1 cellular context compared by ENCODE assay signal in the genomic region with DNA sequence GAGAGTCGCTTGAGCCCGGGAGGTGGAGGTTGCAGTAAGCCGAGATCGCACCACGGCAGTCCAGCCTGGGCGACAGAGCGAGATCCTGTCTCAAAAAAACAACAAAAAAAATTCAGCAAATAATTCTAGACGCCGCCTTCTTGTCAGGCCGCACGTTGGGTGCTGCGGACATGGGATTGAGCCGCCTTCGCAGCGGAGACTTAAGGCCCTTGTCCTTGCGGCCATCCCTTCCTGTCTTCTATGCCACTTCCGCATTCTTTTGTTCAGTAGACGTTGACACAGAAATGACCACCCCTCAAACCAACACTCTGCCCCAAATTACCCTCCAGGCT.
TF ChIP-seq lines count a peak whose summit lies in the region.

No MANE protein-coding gene starts in this region.

TF ChIP-seq in H1, 55 proteins besides CTCF, POLR2A, EP300 and RAD21:
- TF ChIP-seq POU5F1 (IDR thresholded peaks at IDR 0.05; ENCODE audit: low read depth, low read length) (no peak), EZH2 (IDR thresholded peaks at IDR 0.05; ENCODE audit: low read depth, low read length, severe bottlenecking) (no peak), NANOG (IDR thresholded peaks at IDR 0.05; ENCODE audit: insufficient read depth, low read depth, low read length, poor library complexity, severe bottlenecking) (no peak), JUN (IDR thresholded peaks at IDR 0.05; ENCODE audit: low read depth, low read length) (no peak), FOSL1 (IDR thresholded peaks at IDR 0.05; ENCODE audit: insufficient read depth, low read depth, low read length) (no peak), PHF8 (conservative IDR thresholded peaks at IDR 0.05; ENCODE audit: low read depth, low read length) (no peak; the same call in 1 of the 2 replicates), CHD1 (IDR thresholded peaks at IDR 0.05; ENCODE audit: low read depth, low read length) (no peak), YY1 (IDR thresholded peaks at IDR 0.05; ENCODE audit: low read depth, low read length) (no peak), GABPA (IDR thresholded peaks at IDR 0.05; ENCODE audit: borderline replicate concordance, insufficient read depth, low read length) (no peak), TCF12 (IDR thresholded peaks at IDR 0.05; ENCODE audit: low read depth, low read length) (no peak)
- TF ChIP-seq, protein P1, sequence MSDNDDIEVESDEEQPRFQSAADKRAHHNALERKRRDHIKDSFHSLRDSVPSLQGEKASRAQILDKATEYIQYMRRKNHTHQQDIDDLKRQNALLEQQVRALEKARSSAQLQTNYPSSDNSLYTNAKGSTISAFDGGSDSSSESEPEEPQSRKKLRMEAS (IDR thresholded peaks at IDR 0.05) = no peak
